12 cellular contexts compared by ENCODE assay signal in the genomic region with DNA sequence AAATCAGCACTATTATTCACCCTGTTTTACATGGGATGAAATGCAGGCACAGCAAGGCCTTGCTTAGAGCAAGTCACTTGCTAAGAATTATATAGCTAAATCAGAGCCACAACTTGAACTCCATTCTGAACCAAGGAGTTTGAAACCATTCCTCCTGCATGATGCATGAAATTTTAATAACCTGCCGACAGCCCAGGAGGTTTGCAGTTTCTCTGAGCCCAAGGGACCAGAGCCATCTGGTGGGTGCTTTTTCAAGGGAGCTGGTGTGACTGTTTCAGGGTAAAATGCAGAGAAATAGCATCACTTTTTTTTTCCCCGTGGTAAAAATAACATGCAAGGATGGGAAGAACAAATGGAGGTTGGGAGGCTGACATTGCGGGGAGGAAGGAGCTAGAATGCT. TPM values are rescaled to one million over a fixed set of nuclear protein-coding genes. Genes with fewer than 3 reads are reported as not detected.
A peak's percentile ranks its signal among the peaks of the same experiment; 100 is the strongest.
DNase-seq lines count a peak whose midpoint lies in the region; ATAC-seq and TF ChIP-seq lines count a peak whose summit lies in the region.
"Had no signal": no experiment of that assay in that cellular context is flagged by ENCODE, and none has a peak within 500 bp of the region (broad histone marks: within the 10 kb centered on the region; RNA-seq: fewer than 3 reads in every experiment).

No MANE protein-coding gene starts in this region.

- peaks cover 7 to 96% (median 15%) of the 10 kb centered on the region in 3 donors for H3K4me1 ChIP-seq in gastroesophageal sphincter
- H3K4me1 ChIP-seq in gastrocnemius medialis: peaks cover 0 to 7% of the 10 kb centered on the region in 2 donors
- H3K4me1 ChIP-seq: HAP-1 had no signal

- no peaks in the 10 kb centered on the region for H3K36me3 Mint-ChIP-seq in progenitor cell of endocrine pancreas (ENCODE audit: insufficient read depth)
- H3K36me3 Mint-ChIP-seq: natural killer cell treated with Interleukin-12 subunit alpha and Interleukin-12 subunit beta and Interleukin-15 and Interleukin-18, amount 100 ng/mL, for 72 hours had no signal

- 42 to 67% methylated on average over 1 to 3 of the region's 3 CpGs for WGBS in gastroesophageal sphincter (ENCODE audit: low coverage in 1 of 2), 2 donors

- intact Hi-C loops in gastrocnemius medialis (cut with DNase I; ENCODE audit: low total_unique reads): no loop called here

- H3K27ac ChIP-seq in angular gyrus (ENCODE audit: low read depth, low read length) (peak overlapping the region; percentile 58), gastroesophageal sphincter (peak overlapping the region; percentile 77 to 80 (median 79)), gastrocnemius medialis (no peak overlapping the region)

- ATAC-seq in gastroesophageal sphincter (peak; percentile 68), gastrocnemius medialis (peak; percentile 30 to 46), GM19035 (IDR thresholded peaks at IDR 0.05; ENCODE audit: unreplicated experiment) (no peak), GM18519 (IDR thresholded peaks at IDR 0.05; ENCODE audit: low FRiP score, unreplicated experiment) (no peak)
- ATAC-seq: activated naive CD8-positive, alpha-beta T cell treated with anti-CD3 and anti-CD28 coated beads, Interleukin-2, amount 50 U/mL, for 24 hours; natural killer cell treated with Interleukin-12 subunit alpha and Interleukin-12 subunit beta and Interleukin-15 and Interleukin-18, amount 100 ng/mL, for 72 hours had no signal

- TF ChIP-seq EP300 in gastroesophageal sphincter (IDR thresholded peaks at IDR 0.05): no peak

- no peak overlapping the region for H3K27ac Mint-ChIP-seq in progenitor cell of endocrine pancreas
- H3K27ac Mint-ChIP-seq: activated naive CD8-positive, alpha-beta T cell treated with anti-CD3 and anti-CD28 coated beads, Interleukin-2, amount 50 U/mL, for 24 hours; natural killer cell treated with Interleukin-12 subunit alpha and Interleukin-12 subunit beta and Interleukin-15 and Interleukin-18, amount 100 ng/mL, for 72 hours had no signal

- no peak overlapping the region for H3K4me3 ChIP-seq in gastroesophageal sphincter
- H3K4me3 ChIP-seq in gastrocnemius medialis: no peak overlapping the region
- H3K4me3 ChIP-seq: HAP-1 had no signal

- no peaks in the 10 kb centered on the region for H3K9me3 ChIP-seq in gastroesophageal sphincter
- no peaks in the 10 kb centered on the region for H3K9me3 ChIP-seq in gastrocnemius medialis
- H3K9me3 ChIP-seq: HAP-1 had no signal

- H3K27me3 Mint-ChIP-seq in progenitor cell of endocrine pancreas: peaks cover 26% of the 10 kb centered on the region

- H3K27me3 ChIP-seq in gastroesophageal sphincter: no peaks in the 10 kb centered on the region
- no peaks in the 10 kb centered on the region for H3K27me3 ChIP-seq in gastrocnemius medialis

- H3K36me3 ChIP-seq in gastroesophageal sphincter: no peaks in the 10 kb centered on the region
- no peaks in the 10 kb centered on the region for H3K36me3 ChIP-seq in gastrocnemius medialis
- H3K36me3 ChIP-seq: HAP-1 had no signal

- no peaks in the 10 kb centered on the region for H3K9me3 Mint-ChIP-seq in progenitor cell of endocrine pancreas (ENCODE audit: low read depth)
- H3K9me3 Mint-ChIP-seq: activated naive CD8-positive, alpha-beta T cell treated with anti-CD3 and anti-CD28 coated beads, Interleukin-2, amount 50 U/mL, for 24 hours; natural killer cell treated with Interleukin-12 subunit alpha and Interleukin-12 subunit beta and Interleukin-15 and Interleukin-18, amount 100 ng/mL, for 72 hours had no signal

- no peak overlapping the region for H3K4me3 Mint-ChIP-seq in progenitor cell of endocrine pancreas (ENCODE audit: low read depth)
- H3K4me3 Mint-ChIP-seq: activated naive CD8-positive, alpha-beta T cell treated with anti-CD3 and anti-CD28 coated beads, Interleukin-2, amount 50 U/mL, for 24 hours; natural killer cell treated with Interleukin-12 subunit alpha and Interleukin-12 subunit beta and Interleukin-15 and Interleukin-18, amount 100 ng/mL, for 72 hours had no signal

- in situ Hi-C loops in gastrocnemius medialis (cut with MboI; ENCODE audit: low sequenced_read_pairs in 4 of 4): loop anchor here (5.0 to 25.0 kb wide), 4 partner anchors 173 to 673 kb away; partner anchors contain the start of gene MRGPRX2 (in 1 of the 4)

- TF ChIP-seq CTCF in gastroesophageal sphincter (IDR thresholded peaks at IDR 0.05) (peak; percentile 17 to 64 (median 58)), gastrocnemius medialis (IDR thresholded peaks at IDR 0.05 in 4 of 5, conservative IDR thresholded peaks at IDR 0.05 in 1 of 5) (peak in 1 of 5 experiments; percentile 15), progenitor cell of endocrine pancreas (IDR thresholded peaks at IDR 0.05; ENCODE audit: unreplicated experiment) (no peak)

- H3K4me1 Mint-ChIP-seq in progenitor cell of endocrine pancreas (ENCODE audit: low read depth): peaks cover 9% of the 10 kb centered on the region
- H3K4me1 Mint-ChIP-seq: activated naive CD8-positive, alpha-beta T cell treated with anti-CD3 and anti-CD28 coated beads, Interleukin-2, amount 50 U/mL, for 24 hours had no signal

- no peak for TF ChIP-seq POLR2A in gastroesophageal sphincter (IDR thresholded peaks at IDR 0.05)
- TF ChIP-seq POLR2A in gastrocnemius medialis (IDR thresholded peaks at IDR 0.05): no peak

- peak; percentile 47 for DNase-seq in ELR (ENCODE audit: low read depth)
- no peak for DNase-seq in gastrocnemius medialis
- DNase-seq in progenitor cell of endocrine pancreas (ENCODE audit: low spot score, unreplicated experiment): no peak
- no peak for DNase-seq in kidney glomerular epithelial cell (lab: John Stamatoyannopoulos, UW)
- DNase-seq: activated naive CD8-positive, alpha-beta T cell treated with anti-CD3 and anti-CD28 coated beads, Interleukin-2, amount 50 U/mL, for 24 hours; NCI-H2081 had no signal

RNA-seq across cellular contexts. Expression of gene NAV2, which starts 22.9 kb away (rescaled TPM):
- total RNA-seq in gastroesophageal sphincter (10 to 100 TPM; 19.5 to 57.1 (median 43.4) TPM), gastrocnemius medialis (1 to 10 TPM; 3.2 to 7.7 (median 5.5) TPM), progenitor cell of endocrine pancreas (88.3 and 101 TPM in 2 replicates)

Comparison
In these comparisons a context has a peak if more than half of its experiments do, and no peak if none do; other contexts are left out.
1. H3K27ac ChIP-seq: peak in angular gyrus (single experiment) and gastroesophageal sphincter (4 of 4); none in gastrocnemius medialis (0 of 4).
2. ATAC-seq: peak in gastroesophageal sphincter (single experiment) and gastrocnemius medialis (2 of 2); none in GM19035 (single experiment) and GM18519 (single experiment).